Comparison of ENCODE assay signal across 15 cellular contexts in the genomic region with DNA sequence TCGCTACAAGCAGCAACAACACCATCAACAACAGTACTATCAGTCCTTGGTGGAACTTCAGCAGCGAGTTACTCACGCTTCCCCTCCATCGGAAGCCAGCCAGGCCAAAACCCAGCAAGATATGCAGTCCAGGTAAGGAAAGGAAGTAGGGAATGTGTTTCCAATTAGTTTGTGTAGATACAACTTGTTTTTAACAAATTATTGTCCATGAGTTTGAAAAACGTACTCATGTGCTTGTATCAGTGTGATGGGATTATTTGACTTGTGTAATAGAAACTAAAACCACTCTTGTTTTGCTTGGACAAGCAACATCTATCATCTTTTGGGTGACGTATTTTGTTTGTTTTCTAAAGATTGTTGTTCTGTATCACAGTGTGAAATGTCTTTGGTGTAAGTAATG.
"Had no signal": no experiment of that assay in that cellular context is flagged by ENCODE, and none has a peak within 500 bp of the region (broad histone marks: within the 10 kb centered on the region; RNA-seq: fewer than 3 reads in every experiment).

No MANE protein-coding gene starts in this region.

- DNase-seq: activated CD4-positive, alpha-beta T cell treated with anti-CD3 and anti-CD28 coated beads, Interleukin-2, amount 10 ng/mL, durations not matched to agents 7 days and 5 days; activated CD8-positive, alpha-beta memory T cell treated with anti-CD3 and anti-CD28 coated beads for 24 hours; activated naive CD4-positive, alpha-beta T cell; aorta; dermis blood vessel endothelial cell; gastrocnemius medialis; heart right ventricle; small intestine; stimulated activated CD4-positive, alpha-beta T cell treated with anti-CD3 and anti-CD28 coated beads, Interleukin-4, amount 100 ng/mL, for 24 hours; stimulated activated naive CD4-positive, alpha-beta T cell; upper lobe of right lung had no signal

- H3K27me3 ChIP-seq: gastrocnemius medialis, heart right ventricle, neutrophil, right atrium auricular region, upper lobe of right lung had no signal

- H3K36me3 ChIP-seq: gastrocnemius medialis, heart right ventricle, neutrophil, right atrium auricular region, upper lobe of right lung had no signal

- H3K9me3 Mint-ChIP-seq: activated CD4-positive, alpha-beta T cell treated with anti-CD3 and anti-CD28 coated beads, Interleukin-2, amount 10 ng/mL, durations not matched to agents 7 days and 5 days; T-helper 2 cell treated with Interferon-gamma antibody and Interleukin-4, amounts not matched to agents 5 μg/mL and 100 μg/mL, for 36 hours had no signal

- H3K4me3 ChIP-seq: gastrocnemius medialis, heart right ventricle, lung, right atrium auricular region, upper lobe of right lung had no signal

- H3K27me3 Mint-ChIP-seq: activated CD4-positive, alpha-beta T cell treated with anti-CD3 and anti-CD28 coated beads, Interleukin-2, amount 10 ng/mL, durations not matched to agents 7 days and 5 days had no signal

- H3K27ac Mint-ChIP-seq: activated CD4-positive, alpha-beta T cell treated with anti-CD3 and anti-CD28 coated beads, Interleukin-2, amount 10 ng/mL, durations not matched to agents 7 days and 5 days; T-helper 2 cell treated with Interferon-gamma antibody and Interleukin-4, amounts not matched to agents 5 μg/mL and 100 μg/mL, for 36 hours had no signal

- H3K4me1 Mint-ChIP-seq: activated CD4-positive, alpha-beta T cell treated with anti-CD3 and anti-CD28 coated beads, Interleukin-2, amount 10 ng/mL, durations not matched to agents 7 days and 5 days had no signal

- H3K9me3 ChIP-seq: gastrocnemius medialis, heart right ventricle, neutrophil, right atrium auricular region, upper lobe of right lung had no signal

- ATAC-seq: gastrocnemius medialis, heart right ventricle, upper lobe of right lung had no signal

- H3K27ac ChIP-seq: gastrocnemius medialis, heart right ventricle, neutrophil, right atrium auricular region, upper lobe of right lung had no signal

- H3K4me3 Mint-ChIP-seq: activated CD4-positive, alpha-beta T cell treated with anti-CD3 and anti-CD28 coated beads, Interleukin-2, amount 10 ng/mL, durations not matched to agents 7 days and 5 days; T-helper 2 cell treated with Interferon-gamma antibody and Interleukin-4, amounts not matched to agents 5 μg/mL and 100 μg/mL, for 36 hours had no signal

- H3K4me1 ChIP-seq: gastrocnemius medialis, heart right ventricle, right atrium auricular region, upper lobe of right lung had no signal
